Comparison of ENCODE assay signal across 23 cellular contexts in the genomic region with DNA sequence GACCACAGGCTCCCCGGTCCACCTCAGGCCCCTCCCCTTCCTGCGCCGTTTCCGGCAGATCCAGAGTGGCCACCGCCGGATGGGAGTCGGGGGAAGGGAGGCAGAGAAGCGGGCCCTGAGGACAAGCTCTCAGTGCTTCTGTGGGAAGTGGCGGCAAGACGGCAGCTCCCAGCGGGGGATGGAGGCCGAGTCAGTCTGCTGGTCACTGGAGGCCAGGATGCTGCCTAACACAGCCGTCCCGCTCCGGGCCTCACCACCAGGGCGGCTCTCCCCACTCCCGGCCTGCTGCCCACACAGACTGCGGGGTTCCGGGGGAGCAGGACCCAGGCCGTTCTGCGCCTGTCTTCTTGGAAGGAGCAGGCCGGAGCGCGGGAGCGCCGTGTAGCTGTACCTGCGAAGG. TPM values are rescaled to one million over a fixed set of nuclear protein-coding genes. Genes with fewer than 3 reads are reported as not detected.
DNase-seq lines count a peak whose midpoint lies in the region; ATAC-seq, FAIRE-seq and TF ChIP-seq lines count a peak whose summit lies in the region.
"Had no signal": no experiment of that assay in that cellular context is flagged by ENCODE, and none has a peak within 500 bp of the region (broad histone marks: within the 10 kb centered on the region; RNA-seq: fewer than 3 reads in every experiment).

No MANE protein-coding gene starts in this region.

- WGBS in K562 (ENCODE audit: insufficient coverage, low coverage, missing lambda C conversion rate) = no CpG with 5 or more reads among the region's 27 CpGs

- no peak for ATAC-seq in K562
- ATAC-seq in upper lobe of right lung = peak; percentile 10
- ATAC-seq in GM21576 (IDR thresholded peaks at IDR 0.05; ENCODE audit: unreplicated experiment) = no peak
- ATAC-seq in stimulated activated naive B cell treated with anti-CD40 and anti-IgM and Interleukin-4, amounts not matched to agents 10 μg/mL and 1 μg/mL and 100 μg/mL, for 72 hours (replicated peaks) = no peak
- ATAC-seq: PC-3 had no signal

- H3K4me2 ChIP-seq in K562 (ENCODE audit: insufficient read depth, low read length) = no peak overlapping the region

- no peaks in the 10 kb centered on the region for H3K9me1 ChIP-seq in K562 (ENCODE audit: control insufficient read depth, insufficient read depth, low read length)

- no peaks in the 10 kb centered on the region for H4K20me1 ChIP-seq in K562 (replicated peaks; ENCODE audit: control insufficient read depth, insufficient read depth, low read length)

- H3K9me3 ChIP-seq in left ventricle myocardium inferior (replicated peaks) (no peaks in the 10 kb centered on the region), K562 (replicated peaks; ENCODE audit: control insufficient read depth, insufficient read depth, low read depth, low read length) (no peaks in the 10 kb centered on the region), upper lobe of right lung (no peaks in the 10 kb centered on the region)

- no peak for TF ChIP-seq CTCF in left ventricle myocardium inferior (IDR thresholded peaks at IDR 0.05; ENCODE audit: borderline replicate concordance)
- TF ChIP-seq CTCF in K562 (IDR thresholded peaks at IDR 0.05 in 2 of 3, conservative IDR thresholded peaks at IDR 0.05 in 1 of 3; ENCODE audit: insufficient read depth in 2 of 3, low read depth in 1 of 3, low read length in 3 of 3) = no peak
- TF ChIP-seq CTCF in upper lobe of right lung (IDR thresholded peaks at IDR 0.05) = no peak

- H3K27ac ChIP-seq in left ventricle myocardium inferior (replicated peaks) (peak overlapping the region; percentile 78), K562 (ENCODE audit: extremely low read depth, low read depth, low read length) (no peak overlapping the region), upper lobe of right lung (no peak overlapping the region)

- no peaks in the 10 kb centered on the region for H3K4me1 Mint-ChIP-seq in stimulated activated naive B cell treated with anti-CD40 and anti-IgM and Interleukin-4, amounts not matched to agents 10 μg/mL and 1 μg/mL and 100 μg/mL, for 72 hours
- H3K4me1 Mint-ChIP-seq: CD14-positive monocyte had no signal

- H2AFZ ChIP-seq in K562 (ENCODE audit: low read depth, low read length) = no peak overlapping the region

- no peak overlapping the region for H3K9ac ChIP-seq in K562 (ENCODE audit: insufficient read depth in 1 of 2, low read depth in 2 of 2, low read length in 2 of 2)

- POLR2A ChIA-PET in K562 (lab: Yijun Ruan, JAX) = interaction anchor here (0.6 kb wide), 1 partner anchor 104 kb away, joined by 3 read pairs; no protein-coding TSS in a partner anchor

- H3K4me3 ChIP-seq in left ventricle myocardium inferior (no peak overlapping the region), K562 (no peak overlapping the region), upper lobe of right lung (no peak overlapping the region)

- no peak for DNase-seq in left ventricle myocardium inferior
- no peak for DNase-seq in cardiac septum (ENCODE audit: low spot score)
- DNase-seq in K562 (ENCODE audit: extremely low read depth in 1 of 4, low spot score in 3 of 4) = peak in 2 of 4 experiments; percentile 19 to 27
- DNase-seq in iPS-NIHi7 (ENCODE audit: extremely low spot score) = peak; percentile 57
- DNase-seq in upper lobe of right lung = peak; percentile 63
- no peak for DNase-seq in T-helper 1 cell
- no peak for DNase-seq in stimulated activated naive B cell treated with anti-CD40 and anti-IgM and Interleukin-4, amounts not matched to agents 10 μg/mL and 1 μg/mL and 100 μg/mL, for 72 hours
- DNase-seq: 8988T, GF-D8, HFFc6, Karpas-422, NCI-H1417 treated with DMSO at 0.1 percent for 48 hours, NCI-H187 treated with DMSO at 0.1 percent for 48 hours, NCI-H226, NCI-H524 treated with DMSO at 0.1 percent for 48 hours, PC-3, RPMI8226 had no signal

- intact Hi-C loops in left ventricle myocardium inferior (cut with micrococcal nuclease) (no loop called here), cardiac septum (cut with DNase I) (loop anchor here (5.0 kb wide), 1 partner anchor 85 kb away; no protein-coding TSS in a partner anchor), K562 (cut with micrococcal nuclease) (no loop called here), upper lobe of right lung (cut with DNase I) (no loop called here)

- no peak for TF ChIP-seq RAD21 in K562 (CRISPR knock-in tag; conservative IDR thresholded peaks at IDR 0.05 in 1 of 2, IDR thresholded peaks at IDR 0.05 in 1 of 2)

- BruUV-seq in K562 (replicated peaks; lab: Mats Ljungman, UMichigan) = no TSS peak

- H3K27me3 ChIP-seq in left ventricle myocardium inferior (ENCODE audit: low read depth) (no peaks in the 10 kb centered on the region), K562 (ENCODE audit: control insufficient read depth in 2 of 2, insufficient read depth in 2 of 2, low read length in 2 of 2) (no peaks in the 10 kb centered on the region), upper lobe of right lung (no peaks in the 10 kb centered on the region)

- no peak overlapping the region for H3K4me3 Mint-ChIP-seq in stimulated activated naive B cell treated with anti-CD40 and anti-IgM and Interleukin-4, amounts not matched to agents 10 μg/mL and 1 μg/mL and 100 μg/mL, for 72 hours
- H3K4me3 Mint-ChIP-seq: CD14-positive monocyte, HFFc6 had no signal

- H3K27ac Mint-ChIP-seq in stimulated activated naive B cell treated with anti-CD40 and anti-IgM and Interleukin-4, amounts not matched to agents 10 μg/mL and 1 μg/mL and 100 μg/mL, for 72 hours = no peak overlapping the region
- H3K27ac Mint-ChIP-seq: CD14-positive monocyte, HFFc6 had no signal

- CTCF ChIA-PET in K562 (lab: Yijun Ruan, JAX; ENCODE audit: low intra/inter-chr PET ratio) = no interaction called here

- H3K79me2 ChIP-seq in K562 (ENCODE audit: control insufficient read depth, insufficient read depth, low read length) = no peaks in the 10 kb centered on the region

- H3K4me1 ChIP-seq in left ventricle myocardium inferior (peaks cover 41% of the 10 kb centered on the region), K562 (replicated peaks in 1 of 2; ENCODE audit: control insufficient read depth in 2 of 2, insufficient read depth in 2 of 2, low read length in 2 of 2) (no peaks in the 10 kb centered on the region; a peak in 1 of 5 replicates), upper lobe of right lung (no peaks in the 10 kb centered on the region)

- H3K36me3 ChIP-seq in left ventricle myocardium inferior (peaks cover 36% of the 10 kb centered on the region), K562 (ENCODE audit: control insufficient read depth, insufficient read depth, low read length) (peaks cover 67% of the 10 kb centered on the region; the same call in 2 of the 3 replicates), upper lobe of right lung (peaks cover 7% of the 10 kb centered on the region)

- no peaks in the 10 kb centered on the region for H3K27me3 Mint-ChIP-seq in stimulated activated naive B cell treated with anti-CD40 and anti-IgM and Interleukin-4, amounts not matched to agents 10 μg/mL and 1 μg/mL and 100 μg/mL, for 72 hours

- FAIRE-seq in K562 (lab: Jason Lieb, UNC) = no peak

- in situ Hi-C loops in K562 (cut with MboI) = loop anchor here (25.0 kb wide), 1 partner anchor 470 kb away; no protein-coding TSS in a partner anchor

- H3K36me3 Mint-ChIP-seq in stimulated activated naive B cell treated with anti-CD40 and anti-IgM and Interleukin-4, amounts not matched to agents 10 μg/mL and 1 μg/mL and 100 μg/mL, for 72 hours = peaks cover 27 to 44% of the 10 kb centered on the region in 2 donors

- no peaks in the 10 kb centered on the region for H3K9me3 Mint-ChIP-seq in stimulated activated naive B cell treated with anti-CD40 and anti-IgM and Interleukin-4, amounts not matched to agents 10 μg/mL and 1 μg/mL and 100 μg/mL, for 72 hours
- H3K9me3 Mint-ChIP-seq: CD14-positive monocyte, HFFc6 had no signal

- TF ChIP-seq POLR2A in K562 (conservative IDR thresholded peaks at IDR 0.05) = no peak

- TF ChIP-seq EP300 in K562 (IDR thresholded peaks at IDR 0.05; ENCODE audit: low read length) = no peak

RNA-seq across cellular contexts. Expression of a gene that starts 31.4 kb away (rescaled TPM):
- 43.4 TPM for total RNA-seq in left ventricle myocardium inferior
- 22.9 TPM for total RNA-seq in cardiac septum
- 15.9 and 26.9 TPM in 2 replicates for total RNA-seq in K562 (2011; cell fraction: chromatin; rRNA removed; ENCODE audit: low replicate concordance)
- total RNA-seq in K562 (2011; cell fraction: nucleolus; rRNA removed) = 8.2 and 8.9 TPM in 2 replicates
- 17.7 and 25.3 TPM in 2 replicates for total RNA-seq in K562 (2011; cell fraction: nucleoplasm; rRNA removed)
- 7.6 and 17.3 TPM in 2 replicates for total RNA-seq in K562 (2014; rRNA removed)
- 30.3 and 31.7 TPM in 2 replicates for total RNA-seq in K562 (2014; rRNA removed; fragmentation: Illumina TruSeq; extraction: Trizol)
- total RNA-seq in K562 (2015; rRNA removed; fragmentation: Illumina TruSeq; extraction: Trizol) = 22.0 and 25.3 TPM in 2 replicates
- 39.5 and 41.1 TPM in 2 replicates for total RNA-seq in K562 (2021)
- polyA plus RNA-seq in K562 (2011; rRNA removed) = 16.3 and 34.0 TPM in 2 replicates
- 27.1 and 27.6 TPM in 2 replicates for polyA plus RNA-seq in K562 (2011; cell fraction: cytosol; rRNA removed)
- 11.2 and 12.6 TPM in 2 replicates for polyA plus RNA-seq in K562 (2011; cell fraction: nucleus; rRNA removed)
- polyA plus RNA-seq in K562 (2012) = 21.7 and 32.9 TPM in 2 replicates
- polyA plus RNA-seq in K562 (2014; fragmentation: Illumina TruSeq; extraction: Trizol) = 44.5 and 51.5 TPM in 2 replicates
- 10 to 100 TPM; 12.4 to 21.8 TPM for polyA plus RNA-seq in K562 (2014; fragmentation: Nextera tagmentation; extraction: Ambion mirVana)
- 29.3 and 30.3 TPM in 2 replicates for polyA plus RNA-seq in K562 (2014; rRNA removed)
- 19.5 and 28.5 TPM in 2 replicates for polyA minus RNA-seq in K562 (2011; rRNA and poly(A)+ RNA removed)
- 7.9 and 9.1 TPM in 2 replicates for polyA minus RNA-seq in K562 (2011; cell fraction: cytosol; rRNA and poly(A)+ RNA removed)
- 2.6 and 4.1 TPM in 2 replicates for polyA minus RNA-seq in K562 (2011; cell fraction: nucleus; rRNA and poly(A)+ RNA removed)
- 12.4 TPM for total RNA-seq in upper lobe of right lung

RNA-seq across cellular contexts. Expression of a gene that starts 53.0 kb away (rescaled TPM):
- total RNA-seq in left ventricle myocardium inferior (not detected), cardiac septum (not detected), K562 (2014; rRNA removed) (not detected in 2 replicates), K562 (2014; rRNA removed; fragmentation: Illumina TruSeq; extraction: Trizol) (not detected in 2 replicates), K562 (2015; rRNA removed; fragmentation: Illumina TruSeq; extraction: Trizol) (not detected in 2 replicates), K562 (2021) (not detected in 2 replicates), upper lobe of right lung (not detected)
- total RNA-seq in K562 (2011; cell fraction: chromatin; rRNA removed; ENCODE audit: low replicate concordance) = not detected in 2 replicates
- not detected in 2 replicates for total RNA-seq in K562 (2011; cell fraction: nucleolus; rRNA removed)
- total RNA-seq in K562 (2011; cell fraction: nucleoplasm; rRNA removed) = not detected in 2 replicates
- polyA plus RNA-seq in K562 (2011; rRNA removed) (not detected in 2 replicates), K562 (2014; fragmentation: Illumina TruSeq; extraction: Trizol) (not detected in 2 replicates), K562 (2014; fragmentation: Nextera tagmentation; extraction: Ambion mirVana) (not detected), K562 (2014; rRNA removed) (not detected in 2 replicates)
- not detected in 2 replicates for polyA plus RNA-seq in K562 (2011; cell fraction: cytosol; rRNA removed)
- 0.07 TPM in 1 of 2 replicates, not detected in the other for polyA plus RNA-seq in K562 (2011; cell fraction: nucleus; rRNA removed)
- not detected in 2 replicates for polyA plus RNA-seq in K562 (2012)
- not detected in 2 replicates for polyA minus RNA-seq in K562 (2011; rRNA and poly(A)+ RNA removed)
- polyA minus RNA-seq in K562 (2011; cell fraction: cytosol; rRNA and poly(A)+ RNA removed) = not detected in 2 replicates
- not detected in 2 replicates for polyA minus RNA-seq in K562 (2011; cell fraction: nucleus; rRNA and poly(A)+ RNA removed)
- total RNA-seq: Daoy, H4, HFFc6, MCF 10A, PC-3 had no signal
- polyA plus RNA-seq: AG04450, CD14-positive monocyte had no signal

Comparison
In these comparisons a context has a peak if more than half of its experiments do, and no peak if none do; other contexts are left out.
1. DNase-seq: peak in iPS-NIHi7 (single experiment) and upper lobe of right lung (single experiment); none in left ventricle myocardium inferior (single experiment), cardiac septum (single experiment), T-helper 1 cell (0 of 5) and stimulated activated naive B cell treated with anti-CD40 and anti-IgM and Interleukin-4, amounts not matched to agents 10 μg/mL and 1 μg/mL and 100 μg/mL, for 72 hours (single experiment).